Comparison of ENCODE assay signal across 1 cellular context in the genomic region with DNA sequence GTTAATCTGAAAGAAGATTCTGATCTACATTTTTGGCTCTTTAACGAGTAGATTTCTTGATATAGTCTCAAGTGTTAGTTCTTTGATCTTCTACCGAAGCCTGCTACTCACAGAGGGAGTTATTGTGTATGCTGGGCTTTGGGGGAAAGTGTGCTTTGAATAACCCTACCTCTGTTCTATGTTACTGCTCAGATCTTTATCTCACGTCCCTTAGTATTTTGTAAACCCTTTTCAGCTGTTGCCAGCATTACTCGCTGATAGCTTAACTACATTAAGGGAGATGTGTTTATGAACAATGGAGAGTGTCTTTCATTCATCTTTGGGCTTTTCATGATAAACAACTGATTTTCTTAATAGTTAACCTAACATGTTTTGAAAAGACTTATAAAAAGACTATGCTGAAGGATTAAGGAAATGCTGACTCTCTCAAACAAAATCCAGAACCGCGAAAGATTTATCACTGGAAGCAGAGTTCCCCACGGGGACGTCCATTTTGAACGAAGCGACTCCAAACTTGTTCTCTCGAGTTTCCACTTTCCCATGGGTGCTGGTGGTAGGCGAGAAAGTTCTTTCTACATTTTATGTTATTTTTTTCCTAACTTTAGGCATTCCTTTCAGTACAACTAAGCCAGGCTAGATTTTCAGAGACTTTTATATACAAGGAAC.
TF ChIP-seq lines count a peak whose summit lies in the region.

No MANE protein-coding gene starts in this region.

TF ChIP-seq in K562, 482 proteins besides CTCF, POLR2A, EP300 and RAD21:
- TF ChIP-seq THRAP3 (IDR thresholded peaks at IDR 0.05; ENCODE audit: borderline replicate concordance): no peak
- TF ChIP-seq CBX2 (IDR thresholded peaks at IDR 0.05; ENCODE audit: insufficient read depth, low read length, poor library complexity, severe bottlenecking): no peak
- no peak for TF ChIP-seq ZNF583 (CRISPR knock-in tag; IDR thresholded peaks at IDR 0.05)
- TF ChIP-seq ZNF24 (IDR thresholded peaks at IDR 0.05): no peak
- TF ChIP-seq TCF7L2 (IDR thresholded peaks at IDR 0.05; ENCODE audit: low read depth, low read length): no peak
- TF ChIP-seq FOXP1 (CRISPR knock-in tag; IDR thresholded peaks at IDR 0.05): no peak
- TF ChIP-seq, protein P1, sequence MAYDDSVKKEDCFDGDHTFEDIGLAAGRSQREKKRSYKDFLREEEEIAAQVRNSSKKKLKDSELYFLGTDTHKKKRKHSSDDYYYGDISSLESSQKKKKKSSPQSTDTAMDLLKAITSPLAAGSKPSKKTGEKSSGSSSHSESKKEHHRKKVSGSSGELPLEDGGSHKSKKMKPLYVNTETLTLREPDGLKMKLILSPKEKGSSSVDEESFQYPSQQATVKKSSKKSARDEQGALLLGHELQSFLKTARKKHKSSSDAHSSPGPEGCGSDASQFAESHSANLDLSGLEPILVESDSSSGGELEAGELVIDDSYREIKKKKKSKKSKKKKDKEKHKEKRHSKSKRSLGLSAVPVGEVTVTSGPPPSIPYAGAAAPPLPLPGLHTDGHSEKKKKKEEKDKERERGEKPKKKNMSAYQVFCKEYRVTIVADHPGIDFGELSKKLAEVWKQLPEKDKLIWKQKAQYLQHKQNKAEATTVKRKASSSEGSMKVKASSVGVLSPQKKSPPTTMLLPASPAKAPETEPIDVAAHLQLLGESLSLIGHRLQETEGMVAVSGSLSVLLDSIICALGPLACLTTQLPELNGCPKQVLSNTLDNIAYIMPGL (CRISPR knock-in tag; IDR thresholded peaks at IDR 0.05): no peak
- TF ChIP-seq MBD2 (IDR thresholded peaks at IDR 0.05; ENCODE audit: borderline replicate concordance, low read depth): no peak
- TF ChIP-seq, protein P2, sequence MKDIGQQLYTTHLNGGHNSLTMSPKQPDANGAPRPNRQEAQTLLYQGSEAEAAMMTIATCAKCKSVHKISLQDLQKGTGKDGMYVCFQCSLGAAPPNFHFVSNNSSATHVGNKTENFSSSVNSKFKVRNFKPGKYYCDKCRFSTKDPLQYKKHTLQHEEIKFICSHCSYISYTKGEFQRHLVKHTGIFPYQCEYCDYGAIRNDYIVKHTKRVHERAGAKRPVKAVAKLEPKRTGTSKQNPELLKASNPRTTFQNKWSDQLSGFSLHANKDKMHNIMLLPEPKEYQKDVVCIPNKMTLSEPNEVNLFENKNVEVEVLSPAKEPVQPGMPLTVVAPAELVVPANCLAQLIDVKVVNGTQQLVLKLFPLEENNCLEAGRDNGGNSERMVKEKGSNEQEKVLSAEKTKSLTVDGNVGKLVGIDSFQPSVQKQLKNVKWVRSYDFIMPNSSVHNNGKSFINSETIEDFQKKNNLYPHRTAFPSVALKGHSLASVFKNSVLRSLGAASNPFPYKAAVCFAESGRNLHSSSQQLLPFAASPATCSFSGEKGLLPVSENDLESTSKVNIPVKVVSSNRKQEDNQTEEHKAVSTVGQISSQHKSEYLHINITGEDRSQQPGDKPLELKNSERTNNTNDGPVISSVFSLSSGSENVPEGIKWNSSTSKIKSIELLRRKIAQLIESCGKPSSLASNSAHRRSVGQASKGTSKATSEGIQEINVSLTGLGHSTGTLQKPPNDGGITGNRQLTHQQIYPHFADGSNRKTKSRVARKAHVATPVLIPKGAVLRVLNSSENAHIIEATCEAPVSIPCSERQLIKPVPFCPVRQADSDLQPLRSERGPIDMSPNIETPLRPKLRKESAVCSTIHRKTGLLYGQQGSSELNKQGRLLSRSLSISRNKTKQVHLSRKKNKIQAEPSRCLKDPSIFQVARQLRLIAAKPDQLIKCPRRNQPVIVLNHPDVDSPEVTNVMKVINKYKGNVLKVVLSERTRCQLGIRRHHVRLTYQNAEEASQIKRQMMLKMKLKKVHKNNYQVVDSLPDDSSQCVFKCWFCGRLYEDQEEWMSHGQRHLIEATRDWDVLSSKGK (CRISPR knock-in tag; IDR thresholded peaks at IDR 0.05): no peak
TF ChIP-seq in K562: peak in this region for 0.
